In the genomic region with DNA sequence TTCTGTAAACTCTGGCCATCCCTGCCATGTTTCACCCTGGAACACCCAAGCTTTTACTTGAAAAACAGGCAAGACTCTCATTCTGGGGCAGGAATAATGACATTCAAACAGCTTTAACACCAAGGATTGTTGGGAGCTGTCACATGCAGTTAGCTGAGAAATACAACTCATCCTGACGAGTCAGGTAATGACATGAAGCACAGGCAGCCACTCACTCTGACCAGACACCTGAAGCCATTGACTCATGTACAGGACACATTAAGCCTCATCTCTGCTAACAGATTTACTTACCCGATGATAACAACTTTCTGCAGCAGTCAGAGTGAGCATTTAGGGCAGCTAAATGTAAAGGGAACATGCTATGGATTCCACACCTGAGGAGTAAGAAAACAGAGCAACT, we compare ENCODE assay signal across 2 cellular contexts.
TF ChIP-seq lines count a peak whose summit lies in the region.

No MANE protein-coding gene starts in this region.

TF ChIP-seq in H1, 55 proteins besides CTCF, POLR2A, EP300 and RAD21 (continued from another document):
- no peak for TF ChIP-seq TCF12 (IDR thresholded peaks at IDR 0.05; ENCODE audit: low read depth, low read length)

TF ChIP-seq in neural cell, 6 proteins besides CTCF, POLR2A, EP300 and RAD21:
- TF ChIP-seq, protein P1, sequence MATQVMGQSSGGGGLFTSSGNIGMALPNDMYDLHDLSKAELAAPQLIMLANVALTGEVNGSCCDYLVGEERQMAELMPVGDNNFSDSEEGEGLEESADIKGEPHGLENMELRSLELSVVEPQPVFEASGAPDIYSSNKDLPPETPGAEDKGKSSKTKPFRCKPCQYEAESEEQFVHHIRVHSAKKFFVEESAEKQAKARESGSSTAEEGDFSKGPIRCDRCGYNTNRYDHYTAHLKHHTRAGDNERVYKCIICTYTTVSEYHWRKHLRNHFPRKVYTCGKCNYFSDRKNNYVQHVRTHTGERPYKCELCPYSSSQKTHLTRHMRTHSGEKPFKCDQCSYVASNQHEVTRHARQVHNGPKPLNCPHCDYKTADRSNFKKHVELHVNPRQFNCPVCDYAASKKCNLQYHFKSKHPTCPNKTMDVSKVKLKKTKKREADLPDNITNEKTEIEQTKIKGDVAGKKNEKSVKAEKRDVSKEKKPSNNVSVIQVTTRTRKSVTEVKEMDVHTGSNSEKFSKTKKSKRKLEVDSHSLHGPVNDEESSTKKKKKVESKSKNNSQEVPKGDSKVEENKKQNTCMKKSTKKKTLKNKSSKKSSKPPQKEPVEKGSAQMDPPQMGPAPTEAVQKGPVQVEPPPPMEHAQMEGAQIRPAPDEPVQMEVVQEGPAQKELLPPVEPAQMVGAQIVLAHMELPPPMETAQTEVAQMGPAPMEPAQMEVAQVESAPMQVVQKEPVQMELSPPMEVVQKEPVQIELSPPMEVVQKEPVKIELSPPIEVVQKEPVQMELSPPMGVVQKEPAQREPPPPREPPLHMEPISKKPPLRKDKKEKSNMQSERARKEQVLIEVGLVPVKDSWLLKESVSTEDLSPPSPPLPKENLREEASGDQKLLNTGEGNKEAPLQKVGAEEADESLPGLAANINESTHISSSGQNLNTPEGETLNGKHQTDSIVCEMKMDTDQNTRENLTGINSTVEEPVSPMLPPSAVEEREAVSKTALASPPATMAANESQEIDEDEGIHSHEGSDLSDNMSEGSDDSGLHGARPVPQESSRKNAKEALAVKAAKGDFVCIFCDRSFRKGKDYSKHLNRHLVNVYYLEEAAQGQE (IDR thresholded peaks at IDR 0.05; ENCODE audit: borderline replicate concordance) = no peak
- TF ChIP-seq POLR2AphosphoS5 (IDR thresholded peaks at IDR 0.05) (peak; percentile 63), SMC3 (conservative IDR thresholded peaks at IDR 0.05; ENCODE audit: poor library complexity) (peak; percentile 21)
